ENCODE assay signal across 12 cellular contexts in genomic region chr6:75147512-75147911, GRCh38. TPM values are rescaled to one million over a fixed set of nuclear protein-coding genes. Genes with fewer than 3 reads are reported as not detected.
DNase-seq lines count a peak whose midpoint lies in the region; ATAC-seq lines count a peak whose summit lies in the region.
"Had no signal": no experiment of that assay in that cellular context is flagged by ENCODE, and none has a peak within 500 bp of the region (broad histone marks: within the 10 kb centered on the region; RNA-seq: fewer than 3 reads in every experiment).

No MANE protein-coding gene starts in this region.

- no peaks in the 10 kb centered on the region for H3K27me3 ChIP-seq in ACC112 (ENCODE audit: insufficient read depth, low read length)
- H3K27me3 ChIP-seq: esophagus squamous epithelium had no signal

- no peaks in the 10 kb centered on the region for H3K79me2 ChIP-seq in ACC112 (ENCODE audit: control insufficient read depth, insufficient read depth, low read length, unreplicated experiment)

- H3K9me3 Mint-ChIP-seq in T-cell = no peaks in the 10 kb centered on the region

- no peaks in the 10 kb centered on the region for H3K36me3 Mint-ChIP-seq in T-cell

- CTCF ChIA-PET in T-cell (lab: Charles Lee) = no interaction called here

- H3K27me3 Mint-ChIP-seq in T-cell = peaks cover 10 to 12% of the 10 kb centered on the region in 2 donors
- H3K27me3 Mint-ChIP-seq: B cell had no signal

- peaks cover 8% of the 10 kb centered on the region; the same call in 1 of the 2 replicates for H3K36me3 ChIP-seq in ACC112 (ENCODE audit: insufficient read depth, low read length)

- H3K4me3 ChIP-seq in ACC112 (ENCODE audit: low read depth, low read length) = no peak overlapping the region
- H3K4me3 ChIP-seq: esophagus squamous epithelium had no signal

- POLR2A ChIA-PET in T-cell (lab: Charles Lee) = no interaction called here

- no peak for DNase-seq in NCI-H345 (lab: John Stamatoyannopoulos, UW)
- DNase-seq in NCI-H128 (lab: John Stamatoyannopoulos, UW; ENCODE audit: unreplicated experiment) = no peak
- no peak for DNase-seq in inferior parietal cortex (ENCODE audit: extremely low spot score)
- no peak for DNase-seq in T-cell
- DNase-seq: esophagus squamous epithelium had no signal

- peaks cover 40% of the 10 kb centered on the region for H3K4me1 ChIP-seq in ACC112 (ENCODE audit: control insufficient read depth, insufficient read depth, low read length, unreplicated experiment)
- H3K4me1 ChIP-seq: esophagus squamous epithelium had no signal

- H2AFZ ChIP-seq in ACC112 (ENCODE audit: low read length, unreplicated experiment) = no peak overlapping the region

- no peak overlapping the region for H3K27ac Mint-ChIP-seq in T-cell
- H3K27ac Mint-ChIP-seq: B cell had no signal

- H3K27ac ChIP-seq in ACC112 (ENCODE audit: low read depth, low read length) = peak overlapping the region; percentile 13; the same call in 1 of the 2 replicates
- H3K27ac ChIP-seq: esophagus squamous epithelium had no signal

- ATAC-seq in GM18907 (IDR thresholded peaks at IDR 0.05; ENCODE audit: unreplicated experiment) (peak; percentile 91), HG02610 (IDR thresholded peaks at IDR 0.05; ENCODE audit: unreplicated experiment) (peak; percentile 89), HG03520 (IDR thresholded peaks at IDR 0.05; ENCODE audit: unreplicated experiment) (peak; percentile 99), T-cell (replicated peaks in 1 of 4) (no peak)
- ATAC-seq: activated CD4-positive, CD25-positive, alpha-beta regulatory T cell treated with anti-CD3 and anti-CD28 coated beads, Interleukin-2, amount 50 U/mL, for 24 hours; sciatic nerve had no signal

- no peak overlapping the region for H3K4me3 Mint-ChIP-seq in T-cell
- H3K4me3 Mint-ChIP-seq: B cell had no signal

- no peaks in the 10 kb centered on the region for H3K4me1 Mint-ChIP-seq in T-cell
- H3K4me1 Mint-ChIP-seq: B cell had no signal

RNA-seq across cellular contexts. Expression of gene COL12A1, which starts 58.3 kb away (rescaled TPM):
- under 1 TPM in 3 of 5 donors, not detected in 2; 0.59 to 0.95 (median 0.76) TPM for total RNA-seq in T-cell
- total RNA-seq: B cell had no signal

Comparison
In these comparisons a context has a peak if more than half of its experiments do, and no peak if none do; other contexts are left out.
1. ATAC-seq: peak in GM18907 (single experiment), HG02610 (single experiment) and HG03520 (single experiment); none in T-cell (0 of 4).